22 cellular contexts compared by ENCODE assay signal in the genomic region with DNA sequence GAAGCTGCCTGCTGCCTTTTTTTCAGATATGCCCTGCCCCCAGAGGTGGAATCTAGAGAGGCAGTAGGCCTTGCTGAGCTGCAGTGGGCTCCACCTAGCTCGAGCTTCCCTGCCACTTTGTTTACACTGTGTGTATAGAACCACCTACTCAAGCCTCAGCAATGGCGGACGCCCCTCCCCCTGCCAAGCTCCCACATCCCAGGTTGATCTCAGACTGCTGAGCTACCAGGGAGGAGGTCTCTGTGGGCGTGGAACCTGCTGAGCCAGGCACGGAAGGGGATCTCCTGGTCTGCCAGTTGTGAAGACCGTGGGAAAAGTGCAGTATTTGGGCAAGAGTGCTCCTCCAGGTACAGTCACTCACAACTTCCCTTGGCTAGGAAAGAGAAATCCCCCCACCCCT.
"Had no signal": no experiment of that assay in that cellular context is flagged by ENCODE, and none has a peak within 500 bp of the region (broad histone marks: within the 10 kb centered on the region; RNA-seq: fewer than 3 reads in every experiment).

No MANE protein-coding gene starts in this region.

- H2AFZ ChIP-seq: parathyroid adenoma had no signal

- H3K79me2 ChIP-seq: parathyroid adenoma had no signal

- H3K36me3 ChIP-seq: gastrocnemius medialis, heart right ventricle, neutrophil, stomach had no signal

- H3K4me3 ChIP-seq: gastrocnemius medialis, heart right ventricle, mucosa of descending colon, stomach, testis had no signal

- FAIRE-seq: keratinocyte had no signal

- H3K4me3 Mint-ChIP-seq: activated naive CD4-positive, alpha-beta T cell treated with anti-CD3 and anti-CD28 coated beads for 36 hours; activated naive CD8-positive, alpha-beta T cell treated with anti-CD3 and anti-CD28 coated beads, Interleukin-2, amount 50 U/mL, for 24 hours; naive thymus-derived CD4-positive, alpha-beta T cell; T-helper 2 cell treated with Interferon-gamma antibody and Interleukin-4, amounts not matched to agents 5 μg/mL and 100 μg/mL, for 36 hours had no signal

- H3K4me1 ChIP-seq: gastrocnemius medialis, heart right ventricle, parathyroid adenoma, stomach, testis had no signal

- H3K27me3 ChIP-seq: gastrocnemius medialis, heart right ventricle, neutrophil, stomach, testis had no signal

- H3K27ac ChIP-seq: gastrocnemius medialis, heart right ventricle, neutrophil, parathyroid adenoma, stomach, testis had no signal

- H3K9me3 ChIP-seq: gastrocnemius medialis, heart right ventricle, mucosa of descending colon, neutrophil, stomach, testis had no signal

- H3K9me3 Mint-ChIP-seq: activated naive CD4-positive, alpha-beta T cell treated with anti-CD3 and anti-CD28 coated beads for 36 hours; activated naive CD8-positive, alpha-beta T cell treated with anti-CD3 and anti-CD28 coated beads, Interleukin-2, amount 50 U/mL, for 24 hours; activated T-helper 2 cell treated with anti-CD3 and anti-CD28 coated beads, Interferon-gamma antibody, Interleukin-2, Interleukin-4, amounts not matched to agents 10 μg/mL and 5 μg/mL and 100 μg/mL, durations not matched to agents 14 hours and 24 hours and 36 hours; T-helper 2 cell treated with Interferon-gamma antibody and Interleukin-4, amounts not matched to agents 5 μg/mL and 100 μg/mL, for 36 hours had no signal

- H3K9ac ChIP-seq: parathyroid adenoma had no signal

- DNase-seq: activated CD4-positive, alpha-beta T cell treated with anti-CD3 and anti-CD28 coated beads, Interleukin-2, amount 50 U/mL, for 4 hours; activated naive CD4-positive, alpha-beta T cell treated with anti-CD3 and anti-CD28 coated beads for 36 hours; activated naive CD8-positive, alpha-beta T cell treated with anti-CD3 and anti-CD28 coated beads, Interleukin-2, amount 50 U/mL, for 24 hours; activated T-cell treated with anti-CD3 and anti-CD28 coated beads for 4 hours; aorta; dermis blood vessel endothelial cell; erythroblast; gastrocnemius medialis; heart right ventricle; mucosa of descending colon; naive thymus-derived CD4-positive, alpha-beta T cell; stimulated activated CD4-positive, alpha-beta T cell treated with anti-CD3 and anti-CD28 coated beads, Interleukin-12 subunit alpha, Interleukin-12 subunit beta, amount 100 ng/mL, for 4 hours; stimulated activated CD4-positive, alpha-beta T cell treated with anti-CD3 and anti-CD28 coated beads, Interleukin-2, amount 100 ng/mL, for 24 hours; stomach; testis had no signal

- ATAC-seq: activated CD4-positive, CD25-positive, alpha-beta regulatory T cell treated with anti-CD3 and anti-CD28 coated beads, Interleukin-2, amount 50 U/mL, for 24 hours; activated naive CD8-positive, alpha-beta T cell treated with anti-CD3 and anti-CD28 coated beads, Interleukin-2, amount 50 U/mL, for 24 hours; gastrocnemius medialis; heart right ventricle; left lobe of liver; mucosa of descending colon; naive thymus-derived CD4-positive, alpha-beta T cell had no signal

- H3K27ac Mint-ChIP-seq: activated naive CD4-positive, alpha-beta T cell treated with anti-CD3 and anti-CD28 coated beads for 36 hours; activated naive CD8-positive, alpha-beta T cell treated with anti-CD3 and anti-CD28 coated beads, Interleukin-2, amount 50 U/mL, for 24 hours; activated T-helper 2 cell treated with anti-CD3 and anti-CD28 coated beads, Interferon-gamma antibody, Interleukin-2, Interleukin-4, amounts not matched to agents 10 μg/mL and 5 μg/mL and 100 μg/mL, durations not matched to agents 14 hours and 24 hours and 36 hours; naive thymus-derived CD4-positive, alpha-beta T cell; T-helper 2 cell treated with Interferon-gamma antibody and Interleukin-4, amounts not matched to agents 5 μg/mL and 100 μg/mL, for 36 hours had no signal

- H3K4me1 Mint-ChIP-seq: activated naive CD8-positive, alpha-beta T cell treated with anti-CD3 and anti-CD28 coated beads, Interleukin-2, amount 50 U/mL, for 24 hours; naive thymus-derived CD4-positive, alpha-beta T cell had no signal
